12 cellular contexts compared by ENCODE assay signal in genomic region chr20:38126146-38126912, GRCh38. TPM values are rescaled to one million over a fixed set of nuclear protein-coding genes. Genes with fewer than 3 reads are reported as not detected.
DNase-seq lines count a peak whose midpoint lies in the region; ATAC-seq, FAIRE-seq and TF ChIP-seq lines count a peak whose summit lies in the region.
"Had no signal": no experiment of that assay in that cellular context is flagged by ENCODE, and none has a peak within 500 bp of the region (broad histone marks: within the 10 kb centered on the region; RNA-seq: fewer than 3 reads in every experiment).

No MANE protein-coding gene starts in this region.

- TF ChIP-seq POLR2A in esophagus muscularis mucosa (IDR thresholded peaks at IDR 0.05; ENCODE audit: low read depth) = no peak

- no peak overlapping the region for H3K27ac Mint-ChIP-seq in type B pancreatic cell
- H3K27ac Mint-ChIP-seq: activated T-helper 1 cell treated with anti-CD3 and anti-CD28 coated beads, Interleukin-12 subunit alpha, Interleukin-12 subunit beta, Interleukin-2, Interleukin-4 antibody, amounts not matched to agents 30 ng/mL and 10 ng/mL and 1 ng/mL, durations not matched to agents 14 hours and 24 hours and 36 hours; stimulated activated memory B cell treated with anti-CD40 and anti-IgM and Interleukin-4, amounts not matched to agents 10 μg/mL and 1 μg/mL and 100 μg/mL, for 72 hours had no signal

- no peaks in the 10 kb centered on the region for H3K9me3 Mint-ChIP-seq in type B pancreatic cell
- H3K9me3 Mint-ChIP-seq: activated T-helper 1 cell treated with anti-CD3 and anti-CD28 coated beads, Interleukin-12 subunit alpha, Interleukin-12 subunit beta, Interleukin-2, Interleukin-4 antibody, amounts not matched to agents 30 ng/mL and 10 ng/mL and 1 ng/mL, durations not matched to agents 14 hours and 24 hours and 36 hours; stimulated activated memory B cell treated with anti-CD40 and anti-IgM and Interleukin-4, amounts not matched to agents 10 μg/mL and 1 μg/mL and 100 μg/mL, for 72 hours had no signal

- H3K36me3 ChIP-seq in esophagus muscularis mucosa (peaks cover 6 to 31% (median 26%) of the 10 kb centered on the region in 4 donors), mesodermal cell (ENCODE audit: control insufficient read depth, insufficient read depth, low read length) (peaks cover 11% of the 10 kb centered on the region)

- no peak overlapping the region for H3K4me3 ChIP-seq in esophagus muscularis mucosa
- H3K4me3 ChIP-seq in mesodermal cell (ENCODE audit: extremely low read depth, insufficient read depth, low read length, poor library complexity, severe bottlenecking) = no peak overlapping the region

- no peak for ATAC-seq in GM21576 (IDR thresholded peaks at IDR 0.05; ENCODE audit: unreplicated experiment)
- ATAC-seq: stimulated activated memory B cell treated with anti-CD40 and anti-IgM and Interleukin-4, amounts not matched to agents 10 μg/mL and 1 μg/mL and 100 μg/mL, for 72 hours had no signal

- FAIRE-seq in RCC 7860 (lab: Jason Lieb, UNC) = no peak
- FAIRE-seq: islet of Langerhans had no signal

- intact Hi-C loops in esophagus muscularis mucosa (cut with DNase I) = loop anchor here (5.0 kb wide), 1 partner anchor 54 kb away; no protein-coding TSS in a partner anchor

- no peaks in the 10 kb centered on the region for H3K36me3 Mint-ChIP-seq in type B pancreatic cell

- peaks cover 1% of the 10 kb centered on the region for H3K27me3 Mint-ChIP-seq in type B pancreatic cell
- H3K27me3 Mint-ChIP-seq: stimulated activated memory B cell treated with anti-CD40 and anti-IgM and Interleukin-4, amounts not matched to agents 10 μg/mL and 1 μg/mL and 100 μg/mL, for 72 hours had no signal

- H3K9me3 ChIP-seq in esophagus muscularis mucosa = no peaks in the 10 kb centered on the region
- H3K9me3 ChIP-seq in mesodermal cell (ENCODE audit: control insufficient read depth, low read length) = no peaks in the 10 kb centered on the region

- no peak overlapping the region for H3K4me3 Mint-ChIP-seq in type B pancreatic cell
- H3K4me3 Mint-ChIP-seq: activated T-helper 1 cell treated with anti-CD3 and anti-CD28 coated beads, Interleukin-12 subunit alpha, Interleukin-12 subunit beta, Interleukin-2, Interleukin-4 antibody, amounts not matched to agents 30 ng/mL and 10 ng/mL and 1 ng/mL, durations not matched to agents 14 hours and 24 hours and 36 hours; stimulated activated memory B cell treated with anti-CD40 and anti-IgM and Interleukin-4, amounts not matched to agents 10 μg/mL and 1 μg/mL and 100 μg/mL, for 72 hours had no signal

- H3K4me1 Mint-ChIP-seq in type B pancreatic cell (ENCODE audit: unreplicated experiment) = peaks cover 30% of the 10 kb centered on the region

- peak; percentile 57 for DNase-seq in RCC 7860 (ENCODE audit: low spot score)
- no peak for DNase-seq in esophagus muscularis mucosa (ENCODE audit: extremely low spot score)
- DNase-seq in type B pancreatic cell (ENCODE audit: extremely low spot score, unreplicated experiment) = peak; percentile 64
- DNase-seq in activated gamma-delta T cell (lab: John Stamatoyannopoulos, UW) = no peak
- no peak for DNase-seq in NCI-H1417 (lab: John Stamatoyannopoulos, UW)
- DNase-seq in RPMI8226 = no peak
- DNase-seq: DND-41 had no signal

- H3K27me3 ChIP-seq in esophagus muscularis mucosa = no peaks in the 10 kb centered on the region

- H3K4me1 ChIP-seq in esophagus muscularis mucosa (peaks cover 35 to 44% (median 41%) of the 10 kb centered on the region in 4 donors), mesodermal cell (ENCODE audit: control insufficient read depth, insufficient read depth, low read length, poor library complexity, severe bottlenecking) (peaks cover 51% of the 10 kb centered on the region)

- TF ChIP-seq CTCF in esophagus muscularis mucosa (IDR thresholded peaks at IDR 0.05) (no peak), type B pancreatic cell (conservative IDR thresholded peaks at IDR 0.05) (no peak)

- no peak for TF ChIP-seq EP300 in esophagus muscularis mucosa (IDR thresholded peaks at IDR 0.05)

- 68% methylated on average over 7 of the region's 7 CpGs for WGBS in esophagus muscularis mucosa
- 90 to 95% methylated on average over 6 to 7 of the region's 7 CpGs for WGBS in mesodermal cell (ENCODE audit: insufficient coverage in 2 of 2), 2 experiments

- H3K27ac ChIP-seq in esophagus muscularis mucosa (replicated peaks in 1 of 4) = peak overlapping the region; percentile 72 to 91 (median 84)
- H3K27ac ChIP-seq in mesodermal cell (ENCODE audit: low read depth, low read length, severe bottlenecking) = peak overlapping the region; percentile 20

RNA-seq across cellular contexts. Expression of gene TGM2, which starts 38.7 kb away (rescaled TPM):
- total RNA-seq in esophagus muscularis mucosa (100 to 1,000 TPM; 170 to 385 (median 212) TPM), type B pancreatic cell (ENCODE audit: low replicate concordance) (28.6 and 31.7 TPM in 2 replicates)
- 118 TPM for polyA plus RNA-seq in mesodermal cell (2013, experiment 1 of 2)
- polyA plus RNA-seq in mesodermal cell (2013, experiment 2 of 2) = 115 TPM
- total RNA-seq: activated T-helper 1 cell treated with anti-CD3 and anti-CD28 coated beads, Interleukin-12 subunit alpha, Interleukin-12 subunit beta, Interleukin-2, Interleukin-4 antibody, amounts not matched to agents 30 ng/mL and 10 ng/mL and 1 ng/mL, durations not matched to agents 14 hours and 24 hours and 36 hours had no signal

Comparison
In these comparisons a context has a peak if more than half of its experiments do, and no peak if none do; other contexts are left out.
1. DNase-seq: peak in RCC 7860 (single experiment) and type B pancreatic cell (single experiment); none in esophagus muscularis mucosa (single experiment), activated gamma-delta T cell (single experiment), NCI-H1417 (0 of 3) and RPMI8226 (single experiment).